In genomic region chr3:25493246-25493645, GRCh38 we compare ENCODE assay signal across 2 cellular contexts.
TF ChIP-seq lines count a peak whose summit lies in the region.

No MANE protein-coding gene starts in this region.

TF ChIP-seq in SK-N-SH, 30 proteins besides CTCF, POLR2A, EP300 and RAD21 (continued from another document):
- TF ChIP-seq, protein P1, sequence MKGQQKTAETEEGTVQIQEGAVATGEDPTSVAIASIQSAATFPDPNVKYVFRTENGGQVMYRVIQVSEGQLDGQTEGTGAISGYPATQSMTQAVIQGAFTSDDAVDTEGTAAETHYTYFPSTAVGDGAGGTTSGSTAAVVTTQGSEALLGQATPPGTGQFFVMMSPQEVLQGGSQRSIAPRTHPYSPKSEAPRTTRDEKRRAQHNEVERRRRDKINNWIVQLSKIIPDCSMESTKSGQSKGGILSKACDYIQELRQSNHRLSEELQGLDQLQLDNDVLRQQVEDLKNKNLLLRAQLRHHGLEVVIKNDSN (IDR thresholded peaks at IDR 0.05; ENCODE audit: borderline replicate concordance, low read depth), result no peak
- TF ChIP-seq POLR2AphosphoS5 (IDR thresholded peaks at IDR 0.05; ENCODE audit: low read depth, low read length) (no peak), RCOR1 (IDR thresholded peaks at IDR 0.05; ENCODE audit: low read length) (no peak), MEF2A (IDR thresholded peaks at IDR 0.05; ENCODE audit: borderline replicate concordance, low read depth) (no peak), GATA2 (CRISPR knock-in tag; IDR thresholded peaks at IDR 0.05) (no peak), SIN3A (IDR thresholded peaks at IDR 0.05; ENCODE audit: borderline replicate concordance, low read depth, low read length) (no peak), TEAD4 (IDR thresholded peaks at IDR 0.05; ENCODE audit: borderline replicate concordance, insufficient read depth) (no peak), TAF1 (IDR thresholded peaks at IDR 0.05; ENCODE audit: borderline replicate concordance, low read depth, low read length) (no peak), YY1 (IDR thresholded peaks at IDR 0.05; ENCODE audit: low read depth) (no peak), RXRA (IDR thresholded peaks at IDR 0.05; ENCODE audit: borderline replicate concordance, low read depth) (no peak), NRF1 (IDR thresholded peaks at IDR 0.05; ENCODE audit: low read depth, low read length) (no peak), CHD2 (IDR thresholded peaks at IDR 0.05; ENCODE audit: low read length, partially characterized antibody) (no peak), IRF3 (IDR thresholded peaks at IDR 0.05; ENCODE audit: low read depth, low read length) (no peak)

TF ChIP-seq in GM23338, 12 proteins besides CTCF, POLR2A, EP300 and RAD21 (continued from another document):
- TF ChIP-seq, protein P2, sequence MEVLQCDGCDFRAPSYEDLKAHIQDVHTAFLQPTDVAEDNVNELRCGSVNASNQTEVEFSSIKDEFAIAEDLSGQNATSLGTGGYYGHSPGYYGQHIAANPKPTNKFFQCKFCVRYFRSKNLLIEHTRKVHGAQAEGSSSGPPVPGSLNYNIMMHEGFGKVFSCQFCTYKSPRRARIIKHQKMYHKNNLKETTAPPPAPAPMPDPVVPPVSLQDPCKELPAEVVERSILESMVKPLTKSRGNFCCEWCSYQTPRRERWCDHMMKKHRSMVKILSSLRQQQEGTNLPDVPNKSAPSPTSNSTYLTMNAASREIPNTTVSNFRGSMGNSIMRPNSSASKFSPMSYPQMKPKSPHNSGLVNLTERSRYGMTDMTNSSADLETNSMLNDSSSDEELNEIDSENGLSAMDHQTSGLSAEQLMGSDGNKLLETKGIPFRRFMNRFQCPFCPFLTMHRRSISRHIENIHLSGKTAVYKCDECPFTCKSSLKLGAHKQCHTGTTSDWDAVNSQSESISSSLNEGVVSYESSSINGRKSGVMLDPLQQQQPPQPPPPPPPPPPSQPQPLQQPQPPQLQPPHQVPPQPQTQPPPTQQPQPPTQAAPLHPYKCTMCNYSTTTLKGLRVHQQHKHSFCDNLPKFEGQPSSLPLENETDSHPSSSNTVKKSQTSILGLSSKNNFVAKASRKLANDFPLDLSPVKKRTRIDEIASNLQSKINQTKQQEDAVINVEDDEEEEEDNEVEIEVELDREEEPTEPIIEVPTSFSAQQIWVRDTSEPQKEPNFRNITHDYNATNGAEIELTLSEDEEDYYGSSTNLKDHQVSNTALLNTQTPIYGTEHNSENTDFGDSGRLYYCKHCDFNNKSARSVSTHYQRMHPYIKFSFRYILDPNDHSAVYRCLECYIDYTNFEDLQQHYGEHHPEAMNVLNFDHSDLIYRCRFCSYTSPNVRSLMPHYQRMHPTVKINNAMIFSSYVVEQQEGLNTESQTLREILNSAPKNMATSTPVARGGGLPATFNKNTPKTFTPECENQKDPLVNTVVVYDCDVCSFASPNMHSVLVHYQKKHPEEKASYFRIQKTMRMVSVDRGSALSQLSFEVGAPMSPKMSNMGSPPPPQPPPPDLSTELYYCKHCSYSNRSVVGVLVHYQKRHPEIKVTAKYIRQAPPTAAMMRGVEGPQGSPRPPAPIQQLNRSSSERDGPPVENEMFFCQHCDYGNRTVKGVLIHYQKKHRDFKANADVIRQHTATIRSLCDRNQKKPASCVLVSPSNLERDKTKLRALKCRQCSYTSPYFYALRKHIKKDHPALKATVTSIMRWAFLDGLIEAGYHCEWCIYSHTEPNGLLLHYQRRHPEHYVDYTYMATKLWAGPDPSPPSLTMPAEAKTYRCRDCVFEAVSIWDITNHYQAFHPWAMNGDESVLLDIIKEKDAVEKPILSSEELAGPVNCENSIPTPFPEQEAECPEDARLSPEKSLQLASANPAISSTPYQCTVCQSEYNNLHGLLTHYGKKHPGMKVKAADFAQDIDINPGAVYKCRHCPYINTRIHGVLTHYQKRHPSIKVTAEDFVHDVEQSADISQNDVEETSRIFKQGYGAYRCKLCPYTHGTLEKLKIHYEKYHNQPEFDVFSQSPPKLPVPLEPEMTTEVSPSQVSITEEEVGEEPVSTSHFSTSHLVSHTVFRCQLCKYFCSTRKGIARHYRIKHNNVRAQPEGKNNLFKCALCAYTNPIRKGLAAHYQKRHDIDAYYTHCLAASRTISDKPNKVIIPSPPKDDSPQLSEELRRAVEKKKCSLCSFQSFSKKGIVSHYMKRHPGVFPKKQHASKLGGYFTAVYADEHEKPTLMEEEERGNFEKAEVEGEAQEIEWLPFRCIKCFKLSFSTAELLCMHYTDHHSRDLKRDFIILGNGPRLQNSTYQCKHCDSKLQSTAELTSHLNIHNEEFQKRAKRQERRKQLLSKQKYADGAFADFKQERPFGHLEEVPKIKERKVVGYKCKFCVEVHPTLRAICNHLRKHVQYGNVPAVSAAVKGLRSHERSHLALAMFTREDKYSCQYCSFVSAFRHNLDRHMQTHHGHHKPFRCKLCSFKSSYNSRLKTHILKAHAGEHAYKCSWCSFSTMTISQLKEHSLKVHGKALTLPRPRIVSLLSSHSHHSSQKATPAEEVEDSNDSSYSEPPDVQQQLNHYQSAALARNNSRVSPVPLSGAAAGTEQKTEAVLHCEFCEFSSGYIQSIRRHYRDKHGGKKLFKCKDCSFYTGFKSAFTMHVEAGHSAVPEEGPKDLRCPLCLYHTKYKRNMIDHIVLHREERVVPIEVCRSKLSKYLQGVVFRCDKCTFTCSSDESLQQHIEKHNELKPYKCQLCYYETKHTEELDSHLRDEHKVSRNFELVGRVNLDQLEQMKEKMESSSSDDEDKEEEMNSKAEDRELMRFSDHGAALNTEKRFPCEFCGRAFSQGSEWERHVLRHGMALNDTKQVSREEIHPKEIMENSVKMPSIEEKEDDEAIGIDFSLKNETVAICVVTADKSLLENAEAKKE (CRISPR knock-in tag; IDR thresholded peaks at IDR 0.05), result no peak
- TF ChIP-seq EZH2 (IDR thresholded peaks at IDR 0.05; ENCODE audit: low read depth, unreplicated experiment) (no peak), ZNF331 (CRISPR knock-in tag; IDR thresholded peaks at IDR 0.05; ENCODE audit: low read depth) (no peak), REST (IDR thresholded peaks at IDR 0.05; ENCODE audit: unreplicated experiment) (no peak), ZNF114 (CRISPR knock-in tag; IDR thresholded peaks at IDR 0.05) (no peak), NANOG (IDR thresholded peaks at IDR 0.05; ENCODE audit: borderline replicate concordance) (no peak)
- TF ChIP-seq, protein P3, sequence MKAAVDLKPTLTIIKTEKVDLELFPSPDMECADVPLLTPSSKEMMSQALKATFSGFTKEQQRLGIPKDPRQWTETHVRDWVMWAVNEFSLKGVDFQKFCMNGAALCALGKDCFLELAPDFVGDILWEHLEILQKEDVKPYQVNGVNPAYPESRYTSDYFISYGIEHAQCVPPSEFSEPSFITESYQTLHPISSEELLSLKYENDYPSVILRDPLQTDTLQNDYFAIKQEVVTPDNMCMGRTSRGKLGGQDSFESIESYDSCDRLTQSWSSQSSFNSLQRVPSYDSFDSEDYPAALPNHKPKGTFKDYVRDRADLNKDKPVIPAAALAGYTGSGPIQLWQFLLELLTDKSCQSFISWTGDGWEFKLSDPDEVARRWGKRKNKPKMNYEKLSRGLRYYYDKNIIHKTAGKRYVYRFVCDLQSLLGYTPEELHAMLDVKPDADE (IDR thresholded peaks at IDR 0.05), result no peak
